19 cellular contexts compared by ENCODE assay signal in genomic region chr11:121634273-121634672, GRCh38.
"Had no signal": no experiment of that assay in that cellular context is flagged by ENCODE, and none has a peak within 500 bp of the region (broad histone marks: within the 10 kb centered on the region; RNA-seq: fewer than 3 reads in every experiment).

No MANE protein-coding gene starts in this region.

- H3K27me3 Mint-ChIP-seq: activated naive CD4-positive, alpha-beta T cell treated with anti-CD3 and anti-CD28 coated beads, Interleukin-2, amount 10 ng/mL, durations not matched to agents 7 days and 5 days; central memory CD8-positive, alpha-beta T cell; T-cell; type B pancreatic cell had no signal

- H3K27ac Mint-ChIP-seq: activated naive CD4-positive, alpha-beta T cell treated with anti-CD3 and anti-CD28 coated beads, Interleukin-2, amount 10 ng/mL, durations not matched to agents 7 days and 5 days; T-cell; type B pancreatic cell had no signal

- H3K4me1 ChIP-seq: body of pancreas, lower lobe of right lung had no signal

- H3K27me3 ChIP-seq: body of pancreas, heart left ventricle had no signal

- FAIRE-seq: endothelial cell of umbilical vein, frontal cortex had no signal

- H3K4me3 ChIP-seq: body of pancreas, coronary artery, heart left ventricle, lower lobe of right lung had no signal

- H3K36me3 ChIP-seq: lower lobe of right lung had no signal

- H3K9me3 ChIP-seq: body of pancreas, heart left ventricle, lower lobe of right lung had no signal

- H3K4me1 Mint-ChIP-seq: activated naive CD4-positive, alpha-beta T cell treated with anti-CD3 and anti-CD28 coated beads, Interleukin-2, amount 10 ng/mL, durations not matched to agents 7 days and 5 days; immature natural killer cell had no signal

- ATAC-seq: body of pancreas; heart left ventricle; lower lobe of right lung; stimulated activated naive CD8-positive, alpha-beta T cell treated with anti-CD3 and anti-CD28 coated beads, Interleukin-15, Interleukin-2, amounts not matched to agents 100 U/mL and 50 U/mL, for 24 hours had no signal

- H3K9me3 Mint-ChIP-seq: activated naive CD4-positive, alpha-beta T cell treated with anti-CD3 and anti-CD28 coated beads, Interleukin-2, amount 10 ng/mL, durations not matched to agents 7 days and 5 days; central memory CD8-positive, alpha-beta T cell; immature natural killer cell; T-cell; type B pancreatic cell had no signal

- DNase-seq: activated CD4-positive, alpha-beta T cell treated with anti-CD3 and anti-CD28 coated beads, Interleukin-2, amount 50 U/mL, for 48 hours; activated naive CD4-positive, alpha-beta T cell treated with anti-CD3 and anti-CD28 coated beads, Interleukin-2, amount 10 ng/mL, durations not matched to agents 7 days and 5 days; activated T-cell treated with anti-CD3 and anti-CD28 coated beads, Interleukin-2, amount 50 U/mL, for 1 hour; body of pancreas; effector CD4-positive, alpha-beta T cell; heart left ventricle; immature natural killer cell; lower lobe of right lung; midbrain; retina; stimulated activated CD4-positive, alpha-beta T cell treated with anti-CD3 and anti-CD28 coated beads, Interleukin-15, amount 100 ng/mL, for 24 hours; stimulated activated CD4-positive, alpha-beta T cell treated with anti-CD3 and anti-CD28 coated beads, Interleukin-4, amount 100 ng/mL, for 1 hour; stimulated activated naive CD8-positive, alpha-beta T cell treated with anti-CD3 and anti-CD28 coated beads, Interleukin-15, Interleukin-2, amounts not matched to agents 100 U/mL and 50 U/mL, for 24 hours; T-cell had no signal

- H3K4me3 Mint-ChIP-seq: activated naive CD4-positive, alpha-beta T cell treated with anti-CD3 and anti-CD28 coated beads, Interleukin-2, amount 10 ng/mL, durations not matched to agents 7 days and 5 days; central memory CD8-positive, alpha-beta T cell; immature natural killer cell; T-cell; type B pancreatic cell had no signal

- H3K27ac ChIP-seq: body of pancreas, coronary artery, heart left ventricle, lower lobe of right lung had no signal
